ENCODE assay signal across 26 cellular contexts in genomic region chr10:2886662-2887061, GRCh38.
"Had no signal": no experiment of that assay in that cellular context is flagged by ENCODE, and none has a peak within 500 bp of the region (broad histone marks: within the 10 kb centered on the region; RNA-seq: fewer than 3 reads in every experiment).

No MANE protein-coding gene starts in this region.

- H3K9me3 ChIP-seq: esophagus muscularis mucosa, gastroesophageal sphincter, heart left ventricle, neutrophil, suprapubic skin, transverse colon, upper lobe of right lung, vagina had no signal

- FAIRE-seq: endothelial cell of umbilical vein, islet of Langerhans had no signal

- H3K4me1 ChIP-seq: esophagus muscularis mucosa, foreskin keratinocyte, gastroesophageal sphincter, heart left ventricle, parathyroid adenoma, suprapubic skin, transverse colon, upper lobe of right lung, vagina had no signal

- H3K27me3 ChIP-seq: esophagus muscularis mucosa, foreskin keratinocyte, hepatocyte, neutrophil, suprapubic skin, transverse colon, upper lobe of right lung, vagina had no signal

- H3K27ac ChIP-seq: coronary artery, esophagus muscularis mucosa, foreskin keratinocyte, gastroesophageal sphincter, heart left ventricle, hepatocyte, neutrophil, parathyroid adenoma, suprapubic skin, transverse colon, upper lobe of right lung, vagina had no signal

- H3K79me2 ChIP-seq: hepatocyte, parathyroid adenoma had no signal

- H3K36me3 ChIP-seq: esophagus muscularis mucosa, gastroesophageal sphincter, heart left ventricle, neutrophil, suprapubic skin, transverse colon, upper lobe of right lung, vagina had no signal

- H3K9ac ChIP-seq: parathyroid adenoma had no signal

- H3K4me3 ChIP-seq: coronary artery, esophagus muscularis mucosa, gastroesophageal sphincter, heart left ventricle, hepatocyte, lung, smooth muscle cell, suprapubic skin, transverse colon, upper lobe of right lung, vagina had no signal

- ATAC-seq: foreskin keratinocyte; gastroesophageal sphincter; heart left ventricle; natural killer cell treated with Interleukin-12 subunit alpha and Interleukin-12 subunit beta and Interleukin-15 and Interleukin-18, amount 100 ng/mL, for 72 hours; sciatic nerve; stimulated activated naive CD8-positive, alpha-beta T cell treated with anti-CD3 and anti-CD28 coated beads, Interleukin-15, amount 100 ng/mL, for 72 hours; upper lobe of right lung had no signal

- H2AFZ ChIP-seq: hepatocyte, parathyroid adenoma had no signal

- H3K4me2 ChIP-seq: hepatocyte, smooth muscle cell had no signal

- DNase-seq: dermis blood vessel endothelial cell; effector memory CD4-positive, alpha-beta T cell; foreskin keratinocyte; heart left ventricle; stimulated activated CD4-positive, alpha-beta T cell treated with anti-CD3 and anti-CD28 coated beads, Interleukin-12 subunit alpha, Interleukin-12 subunit beta, amount 100 ng/mL, for 4 hours; stimulated activated CD4-positive, alpha-beta T cell treated with anti-CD3 and anti-CD28 coated beads, Interleukin-1b, Interleukin-23, amount 100 ng/mL, for 48 hours; stimulated activated CD4-positive, alpha-beta T cell treated with anti-CD3 and anti-CD28 coated beads, Interleukin-4, amount 100 ng/mL, for 1 hour; stimulated activated CD8-positive, alpha-beta memory T cell treated with anti-CD3 and anti-CD28 coated beads, Interleukin-4, amount 100 ng/mL, for 48 hours; stimulated activated naive CD4-positive, alpha-beta T cell; stimulated activated naive CD8-positive, alpha-beta T cell treated with anti-CD3 and anti-CD28 coated beads, Interleukin-15, amount 100 ng/mL, for 72 hours; transverse colon; upper lobe of right lung had no signal
